Comparison of ENCODE assay signal across 20 cellular contexts in the genomic region with DNA sequence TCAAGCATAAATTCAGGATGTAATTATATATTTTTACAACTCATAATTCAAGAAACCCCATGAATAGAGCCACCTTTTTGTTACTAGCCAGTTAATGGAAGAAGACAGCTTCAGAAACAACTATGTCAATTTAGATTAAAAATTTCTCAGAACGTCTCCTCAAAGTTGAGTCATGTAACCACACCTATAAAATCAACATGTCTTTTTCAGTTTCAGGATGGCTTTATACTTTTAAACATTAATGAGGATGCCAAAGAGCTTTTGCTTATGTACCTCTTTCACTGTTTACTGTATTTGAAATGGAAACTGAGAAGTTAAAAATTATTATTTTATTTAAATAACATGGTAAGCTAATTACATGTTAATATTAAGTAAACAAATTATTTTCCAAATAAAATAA.
"Had no signal": no experiment of that assay in that cellular context is flagged by ENCODE, and none has a peak within 500 bp of the region (broad histone marks: within the 10 kb centered on the region; RNA-seq: fewer than 3 reads in every experiment).

No MANE protein-coding gene starts in this region.

- H3K4me1 ChIP-seq: lower lobe of right lung, right atrium auricular region, tibial nerve, vagina had no signal

- DNase-seq: activated CD4-positive, CD25-positive, alpha-beta regulatory T cell treated with anti-CD3 and anti-CD28 coated beads, Interleukin-2, amount 50 U/mL, for 72 hours; activated naive CD4-positive, alpha-beta T cell; activated T-cell treated with anti-CD3 and anti-CD28 coated beads for 4 hours; anterior cingulate cortex; brain microvascular endothelial cell; effector CD8-positive, alpha-beta T cell; foreskin melanocyte; head of caudate nucleus; immature natural killer cell; left cardiac atrium; lower lobe of right lung; nephron progenitor cell; occipital lobe; stimulated activated CD4-positive, alpha-beta T cell treated with anti-CD3 and anti-CD28 coated beads, Interleukin-15, amount 100 ng/mL, for 24 hours; stimulated activated CD4-positive, alpha-beta T cell treated with anti-CD3 and anti-CD28 coated beads, Interleukin-4, amount 100 ng/mL, for 1 hour; stimulated activated naive CD4-positive, alpha-beta T cell had no signal

- H3K27ac ChIP-seq: brain microvascular endothelial cell, lower lobe of right lung, right atrium auricular region, skin epidermis, tibial nerve, vagina had no signal

- ATAC-seq: left cardiac atrium, lower lobe of right lung had no signal

- H3K27me3 ChIP-seq: brain microvascular endothelial cell, right atrium auricular region, tibial nerve, vagina had no signal

- H3K36me3 ChIP-seq: brain microvascular endothelial cell, lower lobe of right lung, right atrium auricular region, tibial nerve, vagina had no signal

- H3K9me3 ChIP-seq: vagina had no signal

- H3K4me3 ChIP-seq: lower lobe of right lung, right atrium auricular region, skin epidermis, tibial nerve, vagina had no signal
